ENCODE assay signal across 1 cellular context in genomic region chr1:77824083-77824482, GRCh38.
TF ChIP-seq lines count a peak whose summit lies in the region.

No MANE protein-coding gene starts in this region.

TF ChIP-seq in IMR-90, 13 proteins besides CTCF, POLR2A, EP300 and RAD21:
- TF ChIP-seq USF2 (IDR thresholded peaks at IDR 0.05; ENCODE audit: low read depth, low read length), result no peak
- no peak for TF ChIP-seq ELK1 (IDR thresholded peaks at IDR 0.05; ENCODE audit: borderline replicate concordance, low read depth, low read length)
- no peak for TF ChIP-seq NFE2L2 (IDR thresholded peaks at IDR 0.05; ENCODE audit: low read depth, low read length)
- no peak for TF ChIP-seq BHLHE40 (IDR thresholded peaks at IDR 0.05; ENCODE audit: low read depth, low read length)
- no peak for TF ChIP-seq RCOR1 (IDR thresholded peaks at IDR 0.05; ENCODE audit: insufficient replicate concordance, low read length)
- no peak for TF ChIP-seq MXI1 (IDR thresholded peaks at IDR 0.05; ENCODE audit: borderline replicate concordance, low read depth, low read length)
- TF ChIP-seq RFX5 (IDR thresholded peaks at IDR 0.05; ENCODE audit: low read depth, low read length), result no peak
- TF ChIP-seq MAFK (IDR thresholded peaks at IDR 0.05; ENCODE audit: low read depth, low read length), result no peak
- TF ChIP-seq CHD1 (IDR thresholded peaks at IDR 0.05; ENCODE audit: low read depth, low read length), result no peak
- no peak for TF ChIP-seq MAZ (IDR thresholded peaks at IDR 0.05; ENCODE audit: borderline replicate concordance, low read depth, low read length)
- TF ChIP-seq SMC3 (IDR thresholded peaks at IDR 0.05; ENCODE audit: low read depth, low read length), result no peak
- TF ChIP-seq CEBPB (IDR thresholded peaks at IDR 0.05; ENCODE audit: low read depth, low read length), result no peak
- no peak for TF ChIP-seq FOS (IDR thresholded peaks at IDR 0.05; ENCODE audit: low read depth, low read length)
TF ChIP-seq in IMR-90: peak in this region for 0.
